24 cellular contexts compared by ENCODE assay signal in the genomic region with DNA sequence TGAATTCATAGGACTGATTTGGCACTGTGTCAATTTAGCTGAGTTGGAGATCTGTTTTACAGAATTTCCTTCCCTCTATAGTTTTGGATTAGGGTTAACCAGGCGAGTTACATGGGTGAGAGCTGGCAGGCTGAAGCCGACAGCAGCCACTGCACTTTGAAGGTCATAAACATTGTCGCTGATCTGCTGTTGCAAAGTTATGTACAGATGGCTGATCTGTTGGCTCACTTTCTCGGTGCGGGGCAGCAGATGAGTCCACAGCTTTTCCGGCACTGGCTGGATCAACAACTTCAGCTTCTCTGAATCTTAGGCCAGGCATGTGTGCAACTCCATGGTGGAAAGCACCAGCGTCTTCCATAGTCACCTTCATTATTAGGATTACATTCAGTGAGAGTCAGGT.
"Had no signal": no experiment of that assay in that cellular context is flagged by ENCODE, and none has a peak within 500 bp of the region (broad histone marks: within the 10 kb centered on the region; RNA-seq: fewer than 3 reads in every experiment).

No MANE protein-coding gene starts in this region.

- H3K27me3 ChIP-seq: left lung, neutrophil, ovary, right atrium auricular region, tibial nerve had no signal

- ATAC-seq: activated T-cell treated with anti-CD3 and anti-CD28 coated beads, Interleukin-2, amount 50 U/mL, for 4 hours; foreskin keratinocyte; left lung; naive thymus-derived CD4-positive, alpha-beta T cell had no signal

- FAIRE-seq: astrocyte, urothelium cell line had no signal

- H3K4me3 ChIP-seq: left lung, lung, ovary, prostate gland, right atrium auricular region, tibial nerve had no signal

- H3K27ac Mint-ChIP-seq: activated naive CD8-positive, alpha-beta T cell treated with anti-CD3 and anti-CD28 coated beads for 36 hours; activated T-helper 2 cell treated with anti-CD3 and anti-CD28 coated beads, Interferon-gamma antibody, Interleukin-2, Interleukin-4, amounts not matched to agents 10 μg/mL and 5 μg/mL and 100 μg/mL, durations not matched to agents 14 hours and 24 hours and 36 hours; naive thymus-derived CD4-positive, alpha-beta T cell; stimulated activated naive CD8-positive, alpha-beta T cell treated with anti-CD3 and anti-CD28 coated beads, Interleukin-15, Interleukin-2, amounts not matched to agents 100 ng/mL and 50 ng/mL, for 24 hours; T-helper 2 cell treated with Interferon-gamma antibody and Interleukin-4, amounts not matched to agents 5 μg/mL and 100 μg/mL, for 36 hours had no signal

- DNase-seq: activated CD8-positive, alpha-beta memory T cell treated with anti-CD3 and anti-CD28 coated beads for 24 hours; activated CD8-positive, alpha-beta memory T cell treated with anti-CD3 and anti-CD28 coated beads, Interleukin-2, amount 50 U/mL, for 4 hours; activated naive CD4-positive, alpha-beta T cell treated with Interleukin-2 at 50 U/mL for 16 hours; activated naive CD8-positive, alpha-beta T cell treated with anti-CD3 and anti-CD28 coated beads for 36 hours; activated T-cell treated with anti-CD3 and anti-CD28 coated beads, Interleukin-2, amount 50 U/mL, for 4 hours; central memory CD4-positive, alpha-beta T cell; dermis blood vessel endothelial cell; effector memory CD4-positive, alpha-beta T cell; foreskin keratinocyte; left lung; naive thymus-derived CD4-positive, alpha-beta T cell; ovary; stimulated activated CD4-positive, alpha-beta T cell treated with anti-CD3 and anti-CD28 coated beads, Interleukin-12 subunit alpha, Interleukin-12 subunit beta, amount 100 ng/mL, for 4 hours; stimulated activated CD4-positive, alpha-beta T cell treated with anti-CD3 and anti-CD28 coated beads, Interleukin-4, amount 100 ng/mL, for 4 hours had no signal

- H3K9me3 Mint-ChIP-seq: activated naive CD8-positive, alpha-beta T cell treated with anti-CD3 and anti-CD28 coated beads for 36 hours; activated T-cell treated with anti-CD3 and anti-CD28 coated beads, Interleukin-2, amount 50 U/mL, for 4 hours; activated T-helper 2 cell treated with anti-CD3 and anti-CD28 coated beads, Interferon-gamma antibody, Interleukin-2, Interleukin-4, amounts not matched to agents 10 μg/mL and 5 μg/mL and 100 μg/mL, durations not matched to agents 14 hours and 24 hours and 36 hours; stimulated activated naive CD8-positive, alpha-beta T cell treated with anti-CD3 and anti-CD28 coated beads, Interleukin-15, Interleukin-2, amounts not matched to agents 100 ng/mL and 50 ng/mL, for 24 hours; T-helper 2 cell treated with Interferon-gamma antibody and Interleukin-4, amounts not matched to agents 5 μg/mL and 100 μg/mL, for 36 hours had no signal

- H3K4me1 ChIP-seq: foreskin keratinocyte, left lung, prostate gland, right atrium auricular region, tibial nerve had no signal

- H3K36me3 Mint-ChIP-seq: activated naive CD8-positive, alpha-beta T cell treated with anti-CD3 and anti-CD28 coated beads for 36 hours; naive thymus-derived CD4-positive, alpha-beta T cell had no signal

- H3K27ac ChIP-seq: foreskin keratinocyte, left lung, neutrophil, ovary, prostate gland, right atrium auricular region, tibial nerve had no signal

- H3K4me3 Mint-ChIP-seq: activated naive CD8-positive, alpha-beta T cell treated with anti-CD3 and anti-CD28 coated beads for 36 hours; activated T-cell treated with anti-CD3 and anti-CD28 coated beads, Interleukin-2, amount 50 U/mL, for 4 hours; naive thymus-derived CD4-positive, alpha-beta T cell; stimulated activated naive CD8-positive, alpha-beta T cell treated with anti-CD3 and anti-CD28 coated beads, Interleukin-15, Interleukin-2, amounts not matched to agents 100 ng/mL and 50 ng/mL, for 24 hours; T-helper 2 cell treated with Interferon-gamma antibody and Interleukin-4, amounts not matched to agents 5 μg/mL and 100 μg/mL, for 36 hours had no signal

- H3K36me3 ChIP-seq: left lung, neutrophil, ovary, prostate gland, right atrium auricular region, tibial nerve had no signal

- H3K4me1 Mint-ChIP-seq: activated naive CD8-positive, alpha-beta T cell treated with anti-CD3 and anti-CD28 coated beads for 36 hours had no signal

- H3K9me3 ChIP-seq: left lung, neutrophil, ovary, prostate gland, right atrium auricular region, tibial nerve had no signal
